ENCODE assay signal across 12 cellular contexts in genomic region chr6:53741417-53741816, GRCh38. TPM values are rescaled to one million over a fixed set of nuclear protein-coding genes. Genes with fewer than 3 reads are reported as not detected.
DNase-seq lines count a peak whose midpoint lies in the region; ATAC-seq and TF ChIP-seq lines count a peak whose summit lies in the region.
"Had no signal": no experiment of that assay in that cellular context is flagged by ENCODE, and none has a peak within 500 bp of the region (broad histone marks: within the 10 kb centered on the region; RNA-seq: fewer than 3 reads in every experiment).

No MANE protein-coding gene starts in this region.

- CTCF ChIA-PET in activated CD4-positive, alpha-beta T cell treated with anti-CD3 and anti-CD28 coated beads, Interleukin-2, amount 10 ng/mL, durations not matched to agents 7 days and 5 days (lab: Charles Lee), result no interaction called here

- H3K9me3 Mint-ChIP-seq in activated CD4-positive, alpha-beta T cell treated with anti-CD3 and anti-CD28 coated beads, Interleukin-2, amount 10 ng/mL, durations not matched to agents 7 days and 5 days, result no peaks in the 10 kb centered on the region
- no peaks in the 10 kb centered on the region for H3K9me3 Mint-ChIP-seq in type B pancreatic cell

- H3K4me3 ChIP-seq in right cardiac atrium (ENCODE audit: low read length), result no peak overlapping the region
- no peak overlapping the region for H3K4me3 ChIP-seq in hepatocyte
- H3K4me3 ChIP-seq in dorsolateral prefrontal cortex, result no peak overlapping the region

- no peaks in the 10 kb centered on the region for H3K79me2 ChIP-seq in hepatocyte

- H3K4me2 ChIP-seq in hepatocyte, result peak overlapping the region; percentile 36

- H3K9me2 ChIP-seq in hepatocyte (replicated peaks; ENCODE audit: insufficient read depth), result no peaks in the 10 kb centered on the region

- H3K9me3 ChIP-seq in right cardiac atrium (ENCODE audit: control insufficient read depth, low read length) (no peaks in the 10 kb centered on the region), hepatocyte (ENCODE audit: low read depth) (no peaks in the 10 kb centered on the region)

- H3K36me3 ChIP-seq in hepatocyte (replicated peaks; ENCODE audit: insufficient read depth, low read depth), result no peaks in the 10 kb centered on the region

- no peak overlapping the region for H3K27ac ChIP-seq in right cardiac atrium (ENCODE audit: low read length)
- H3K27ac ChIP-seq in hepatocyte, result peak overlapping the region; percentile 64
- H3K27ac ChIP-seq in dorsolateral prefrontal cortex, result no peak overlapping the region

- DNase-seq in right cardiac atrium, result peak in 1 of 3 donors; percentile 35
- DNase-seq in left ventricle myocardium superior, result no peak
- DNase-seq in activated CD4-positive, alpha-beta T cell treated with anti-CD3 and anti-CD28 coated beads, Interleukin-2, amount 10 ng/mL, durations not matched to agents 7 days and 5 days, result peak; percentile 16
- peak; percentile 54 for DNase-seq in hepatocyte (ENCODE audit: low spot score)
- no peak for DNase-seq in type B pancreatic cell (ENCODE audit: extremely low spot score, unreplicated experiment)
- DNase-seq in dorsolateral prefrontal cortex, result no peak
- DNase-seq in GM13977 (ENCODE audit: low spot score), result no peak
- DNase-seq: IMR-90, retina had no signal

- ATAC-seq in right cardiac atrium (peak; percentile 24 to 79), left ventricle myocardium superior (no peak), GM18907 (IDR thresholded peaks at IDR 0.05; ENCODE audit: unreplicated experiment) (no peak)
- ATAC-seq: Right ventricle myocardium inferior had no signal

- in situ Hi-C loops in GM13977 (cut with MboI; ENCODE audit: low pct_unique_long_range_greater_than_20kb, low sequenced_read_pairs, unreplicated experiment), result no loop called here

- peaks cover 12% of the 10 kb centered on the region for H3K4me1 Mint-ChIP-seq in activated CD4-positive, alpha-beta T cell treated with anti-CD3 and anti-CD28 coated beads, Interleukin-2, amount 10 ng/mL, durations not matched to agents 7 days and 5 days
- H3K4me1 Mint-ChIP-seq in type B pancreatic cell (ENCODE audit: unreplicated experiment), result peaks cover 8% of the 10 kb centered on the region
- H3K4me1 Mint-ChIP-seq: B cell had no signal

- 54% methylated on average over 8 of the region's 8 CpGs for WGBS in right cardiac atrium
- 69% methylated on average over 8 of the region's 8 CpGs for WGBS in hepatocyte (ENCODE audit: low lambda C conversion rate, missing lambda C conversion rate)

- H3K36me3 Mint-ChIP-seq in activated CD4-positive, alpha-beta T cell treated with anti-CD3 and anti-CD28 coated beads, Interleukin-2, amount 10 ng/mL, durations not matched to agents 7 days and 5 days (ENCODE audit: low read depth), result no peaks in the 10 kb centered on the region
- H3K36me3 Mint-ChIP-seq in type B pancreatic cell, result peaks cover 22% of the 10 kb centered on the region

- no peak overlapping the region for H2AFZ ChIP-seq in hepatocyte

- no peaks in the 10 kb centered on the region for H3K27me3 Mint-ChIP-seq in activated CD4-positive, alpha-beta T cell treated with anti-CD3 and anti-CD28 coated beads, Interleukin-2, amount 10 ng/mL, durations not matched to agents 7 days and 5 days
- no peaks in the 10 kb centered on the region for H3K27me3 Mint-ChIP-seq in type B pancreatic cell
- H3K27me3 Mint-ChIP-seq: B cell had no signal

- TF ChIP-seq CTCF in hepatocyte (IDR thresholded peaks at IDR 0.05; ENCODE audit: poor library complexity) (no peak), type B pancreatic cell (conservative IDR thresholded peaks at IDR 0.05) (no peak), dorsolateral prefrontal cortex (IDR thresholded peaks at IDR 0.05 in 54 of 56, conservative IDR thresholded peaks at IDR 0.05 in 2 of 56; ENCODE audit: low read depth in 1 of 56, partially characterized antibody in 56 of 56) (no peak), GM13977 (IDR thresholded peaks at IDR 0.05; ENCODE audit: extremely low read depth, insufficient read depth, missing control alignments) (no peak)

- H3K27me3 ChIP-seq in right cardiac atrium (ENCODE audit: control insufficient read depth, insufficient read depth) (no peaks in the 10 kb centered on the region), hepatocyte (no peaks in the 10 kb centered on the region), dorsolateral prefrontal cortex (peaks cover 0 to 7% (median 0%) of the 10 kb centered on the region in 45 donors)

- peak overlapping the region; percentile 34 for H3K27ac Mint-ChIP-seq in activated CD4-positive, alpha-beta T cell treated with anti-CD3 and anti-CD28 coated beads, Interleukin-2, amount 10 ng/mL, durations not matched to agents 7 days and 5 days
- peak overlapping the region; percentile 49 for H3K27ac Mint-ChIP-seq in type B pancreatic cell
- H3K27ac Mint-ChIP-seq: B cell had no signal

- POLR2A ChIA-PET in activated CD4-positive, alpha-beta T cell treated with anti-CD3 and anti-CD28 coated beads, Interleukin-2, amount 10 ng/mL, durations not matched to agents 7 days and 5 days (lab: Charles Lee), result no interaction called here

- peak overlapping the region; percentile 24 for H3K4me3 Mint-ChIP-seq in activated CD4-positive, alpha-beta T cell treated with anti-CD3 and anti-CD28 coated beads, Interleukin-2, amount 10 ng/mL, durations not matched to agents 7 days and 5 days
- peak overlapping the region; percentile 8 for H3K4me3 Mint-ChIP-seq in type B pancreatic cell
- H3K4me3 Mint-ChIP-seq: B cell had no signal

- no peaks in the 10 kb centered on the region for H4K20me1 ChIP-seq in hepatocyte (ENCODE audit: insufficient read depth, poor library complexity, severe bottlenecking)

- intact Hi-C loops in right cardiac atrium (cut with DNase I) (no loop called here), left ventricle myocardium superior (cut with micrococcal nuclease) (no loop called here), dorsolateral prefrontal cortex (cut with DNase I) (no loop called here)

- H3K4me1 ChIP-seq in right cardiac atrium (ENCODE audit: control insufficient read depth, insufficient read depth, low read length) (no peaks in the 10 kb centered on the region), hepatocyte (ENCODE audit: insufficient read depth) (no peaks in the 10 kb centered on the region)

RNA-seq across cellular contexts. Expression of gene LRRC1, which starts 53.4 kb away (rescaled TPM):
- total RNA-seq in right cardiac atrium (1 to 10 TPM; 1.9 to 3.6 (median 3.3) TPM), left ventricle myocardium superior (2.0 TPM), hepatocyte (45.7 and 54.3 TPM in 2 replicates), type B pancreatic cell (ENCODE audit: low replicate concordance) (28.9 and 60.0 TPM in 2 replicates), dorsolateral prefrontal cortex (10 to 100 TPM in 112 of 120 experiments, 1 to 10 TPM in 8; 5.4 to 73.2 (median 19.4) TPM)
- polyA plus RNA-seq in right cardiac atrium (2.3 TPM), hepatocyte (61.4 and 70.6 TPM in 2 replicates)
- total RNA-seq in activated CD4-positive, alpha-beta T cell treated with anti-CD3 and anti-CD28 coated beads, Interleukin-2, amount 10 ng/mL, durations not matched to agents 7 days and 5 days, result 1 to 10 TPM; 3.6 to 3.7 TPM

Comparison
In these comparisons a context has a peak if more than half of its experiments do, and no peak if none do; other contexts are left out.
1. ATAC-seq: peak in right cardiac atrium (2 of 2); none in left ventricle myocardium superior (single experiment) and GM18907 (single experiment).
2. DNase-seq: peak in activated CD4-positive, alpha-beta T cell treated with anti-CD3 and anti-CD28 coated beads, Interleukin-2, amount 10 ng/mL, durations not matched to agents 7 days and 5 days (single experiment) and hepatocyte (single experiment); none in left ventricle myocardium superior (single experiment), type B pancreatic cell (single experiment), dorsolateral prefrontal cortex (0 of 10) and GM13977 (single experiment).